ENCODE assay signal across 8 cellular contexts in genomic region chr6:43951063-43951755, GRCh38.
A peak's percentile ranks its signal among the peaks of the same experiment; 100 is the strongest.
DNase-seq lines count a peak whose midpoint lies in the region; ATAC-seq and TF ChIP-seq lines count a peak whose summit lies in the region.

No MANE protein-coding gene starts in this region.

- H3K4me2 ChIP-seq in hepatocyte = no peak overlapping the region

- H3K27me3 ChIP-seq in Caco-2 (replicated peaks; ENCODE audit: control insufficient read depth, insufficient read depth, low read length) (no peaks in the 10 kb centered on the region), WERI-Rb-1 (ENCODE audit: insufficient read depth, low read depth, severe bottlenecking) (no peaks in the 10 kb centered on the region), hepatocyte (no peaks in the 10 kb centered on the region), gastroesophageal sphincter (no peaks in the 10 kb centered on the region)

- H4K20me1 ChIP-seq in hepatocyte (ENCODE audit: insufficient read depth, poor library complexity, severe bottlenecking) = no peaks in the 10 kb centered on the region

- intact Hi-C loops in Caco-2 (cut with micrococcal nuclease; ENCODE audit: unreplicated experiment) = loop anchor here (1.0 to 5.0 kb wide), 5 partner anchors 24 to 229 kb away; no protein-coding TSS in a partner anchor

- H3K36me3 Mint-ChIP-seq in Caco-2 (ENCODE audit: insufficient read depth, unreplicated experiment) = no peaks in the 10 kb centered on the region
- peaks cover 0 to 1% of the 10 kb centered on the region in 2 donors for H3K36me3 Mint-ChIP-seq in stimulated activated naive B cell treated with anti-CD40 and anti-IgM and Interleukin-4, amounts not matched to agents 10 μg/mL and 1 μg/mL and 100 μg/mL, for 72 hours

- DNase-seq in Caco-2 (peak; percentile 75 to 82), HUDEP-2 (lab: John Stamatoyannopoulos, UW; ENCODE audit: unreplicated experiment in 76 of 76) (peak in 73 of 76 experiments; percentile 48 to 94 (median 85)), WERI-Rb-1 (peak; percentile 91), hepatocyte (ENCODE audit: low spot score) (peak; percentile 85)
- peak; percentile 8 for DNase-seq in stimulated activated naive B cell treated with anti-CD40 and anti-IgM and Interleukin-4, amounts not matched to agents 10 μg/mL and 1 μg/mL and 100 μg/mL, for 72 hours

- peak; percentile 63 to 66 for ATAC-seq in stimulated activated naive B cell treated with anti-CD40 and anti-IgM and Interleukin-4, amounts not matched to agents 10 μg/mL and 1 μg/mL and 100 μg/mL, for 72 hours (replicated peaks)
- ATAC-seq in GM18520 (IDR thresholded peaks at IDR 0.05; ENCODE audit: unreplicated experiment) (no peak), gastroesophageal sphincter (no peak), HG02759 (IDR thresholded peaks at IDR 0.05; ENCODE audit: unreplicated experiment) (no peak)

- no peak overlapping the region for H3K27ac Mint-ChIP-seq in Caco-2 (ENCODE audit: unreplicated experiment)
- H3K27ac Mint-ChIP-seq in stimulated activated naive B cell treated with anti-CD40 and anti-IgM and Interleukin-4, amounts not matched to agents 10 μg/mL and 1 μg/mL and 100 μg/mL, for 72 hours = no peak overlapping the region

- H3K4me3 ChIP-seq in Caco-2 (ENCODE audit: low read depth, low read length) (no peak overlapping the region), WERI-Rb-1 (ENCODE audit: low read depth, low read length) (no peak overlapping the region), hepatocyte (no peak overlapping the region), gastroesophageal sphincter (no peak overlapping the region)

- TF ChIP-seq POLR2A in gastroesophageal sphincter (IDR thresholded peaks at IDR 0.05) = no peak

- no peak overlapping the region for H3K4me3 Mint-ChIP-seq in Caco-2 (ENCODE audit: unreplicated experiment)
- H3K4me3 Mint-ChIP-seq in stimulated activated naive B cell treated with anti-CD40 and anti-IgM and Interleukin-4, amounts not matched to agents 10 μg/mL and 1 μg/mL and 100 μg/mL, for 72 hours = no peak overlapping the region

- POLR2A ChIA-PET in Caco-2 (lab: Charles Lee) = no interaction called here

- H3K79me2 ChIP-seq in hepatocyte = no peaks in the 10 kb centered on the region

- H2AFZ ChIP-seq in hepatocyte = no peak overlapping the region

- peaks cover 12% of the 10 kb centered on the region for H3K9me3 Mint-ChIP-seq in Caco-2 (ENCODE audit: unreplicated experiment)
- peaks cover 10% of the 10 kb centered on the region in 2 donors for H3K9me3 Mint-ChIP-seq in stimulated activated naive B cell treated with anti-CD40 and anti-IgM and Interleukin-4, amounts not matched to agents 10 μg/mL and 1 μg/mL and 100 μg/mL, for 72 hours

- no peaks in the 10 kb centered on the region for H3K9me2 ChIP-seq in hepatocyte (replicated peaks; ENCODE audit: insufficient read depth)

- WGBS in hepatocyte (ENCODE audit: low lambda C conversion rate, missing lambda C conversion rate) = 68% methylated on average over 5 of the region's 5 CpGs
- no CpG with 5 or more reads among the region's 5 CpGs for WGBS in gastroesophageal sphincter (ENCODE audit: low coverage in 1 of 2), 2 donors

- no peaks in the 10 kb centered on the region for H3K27me3 Mint-ChIP-seq in Caco-2 (ENCODE audit: insufficient read depth, unreplicated experiment)
- H3K27me3 Mint-ChIP-seq in stimulated activated naive B cell treated with anti-CD40 and anti-IgM and Interleukin-4, amounts not matched to agents 10 μg/mL and 1 μg/mL and 100 μg/mL, for 72 hours = peaks cover 20 to 24% of the 10 kb centered on the region in 2 donors

- TF ChIP-seq CTCF in Caco-2 (IDR thresholded peaks at IDR 0.05; ENCODE audit: insufficient read depth in 1 of 2, low read depth in 1 of 2, low read length in 1 of 2, severe bottlenecking in 1 of 2, unreplicated experiment in 1 of 2) (peak; percentile 59 to 89), WERI-Rb-1 (IDR thresholded peaks at IDR 0.05; ENCODE audit: low read depth, low read length) (peak; percentile 97), hepatocyte (IDR thresholded peaks at IDR 0.05; ENCODE audit: poor library complexity) (peak; percentile 66), gastroesophageal sphincter (IDR thresholded peaks at IDR 0.05) (peak in 2 of 4 experiments; percentile 8 to 49)

- H3K4me1 ChIP-seq in Caco-2 (0 out of 2 replicates have a peak, but pooled peaks cover 3% of the 10 kb centered on the region), hepatocyte (ENCODE audit: insufficient read depth) (peaks cover 8% of the 10 kb centered on the region), gastroesophageal sphincter (no peaks in the 10 kb centered on the region)

- no TSS peak for BruUV-seq in Caco-2 (replicated peaks; lab: Mats Ljungman, UMichigan)

- no peaks in the 10 kb centered on the region for H3K36me3 ChIP-seq in Caco-2 (ENCODE audit: control insufficient read depth, insufficient read depth, low read length)
- H3K36me3 ChIP-seq in WERI-Rb-1 = no peaks in the 10 kb centered on the region
- no peaks in the 10 kb centered on the region for H3K36me3 ChIP-seq in hepatocyte (replicated peaks; ENCODE audit: insufficient read depth, low read depth)
- H3K36me3 ChIP-seq in gastroesophageal sphincter = no peaks in the 10 kb centered on the region

- CTCF ChIA-PET in Caco-2 (lab: Charles Lee) = interaction anchor here (0.5 to 1.5 kb wide), 9 partner anchors 10 to 227 kb away, joined by 3 to 20 read pairs (median 3); no protein-coding TSS in a partner anchor

- TF ChIP-seq EP300 in gastroesophageal sphincter (IDR thresholded peaks at IDR 0.05) = no peak

- H3K4me1 Mint-ChIP-seq in Caco-2 (ENCODE audit: low read depth, unreplicated experiment) = no peaks in the 10 kb centered on the region
- no peaks in the 10 kb centered on the region for H3K4me1 Mint-ChIP-seq in stimulated activated naive B cell treated with anti-CD40 and anti-IgM and Interleukin-4, amounts not matched to agents 10 μg/mL and 1 μg/mL and 100 μg/mL, for 72 hours

- no peak overlapping the region for H3K27ac ChIP-seq in WERI-Rb-1
- H3K27ac ChIP-seq in hepatocyte = no peak overlapping the region
- no peak overlapping the region for H3K27ac ChIP-seq in gastroesophageal sphincter

- H3K9me3 ChIP-seq in Caco-2 = peaks cover under 1% of the 10 kb centered on the region; the same call in 1 of the 2 replicates
- H3K9me3 ChIP-seq in WERI-Rb-1 (ENCODE audit: severe bottlenecking) = peaks cover 3% of the 10 kb centered on the region
- H3K9me3 ChIP-seq in hepatocyte (ENCODE audit: low read depth) = no peaks in the 10 kb centered on the region
- peaks cover 0 to 5% (median 0%) of the 10 kb centered on the region in 3 donors for H3K9me3 ChIP-seq in gastroesophageal sphincter

Comparison
In these comparisons a context has a peak if more than half of its experiments do, and no peak if none do; other contexts are left out.
1. DNase-seq: peak in every context shown above with its lines; median percentile 91 in WERI-Rb-1; 85 in HUDEP-2; 85 in hepatocyte; 78 in Caco-2; 8 in stimulated activated naive B cell treated with anti-CD40 and anti-IgM and Interleukin-4, amounts not matched to agents 10 μg/mL and 1 μg/mL and 100 μg/mL, for 72 hours.
2. ATAC-seq: peak in stimulated activated naive B cell treated with anti-CD40 and anti-IgM and Interleukin-4, amounts not matched to agents 10 μg/mL and 1 μg/mL and 100 μg/mL, for 72 hours (2 of 2); none in GM18520 (single experiment), gastroesophageal sphincter (single experiment) and HG02759 (single experiment).